In the genomic region with DNA sequence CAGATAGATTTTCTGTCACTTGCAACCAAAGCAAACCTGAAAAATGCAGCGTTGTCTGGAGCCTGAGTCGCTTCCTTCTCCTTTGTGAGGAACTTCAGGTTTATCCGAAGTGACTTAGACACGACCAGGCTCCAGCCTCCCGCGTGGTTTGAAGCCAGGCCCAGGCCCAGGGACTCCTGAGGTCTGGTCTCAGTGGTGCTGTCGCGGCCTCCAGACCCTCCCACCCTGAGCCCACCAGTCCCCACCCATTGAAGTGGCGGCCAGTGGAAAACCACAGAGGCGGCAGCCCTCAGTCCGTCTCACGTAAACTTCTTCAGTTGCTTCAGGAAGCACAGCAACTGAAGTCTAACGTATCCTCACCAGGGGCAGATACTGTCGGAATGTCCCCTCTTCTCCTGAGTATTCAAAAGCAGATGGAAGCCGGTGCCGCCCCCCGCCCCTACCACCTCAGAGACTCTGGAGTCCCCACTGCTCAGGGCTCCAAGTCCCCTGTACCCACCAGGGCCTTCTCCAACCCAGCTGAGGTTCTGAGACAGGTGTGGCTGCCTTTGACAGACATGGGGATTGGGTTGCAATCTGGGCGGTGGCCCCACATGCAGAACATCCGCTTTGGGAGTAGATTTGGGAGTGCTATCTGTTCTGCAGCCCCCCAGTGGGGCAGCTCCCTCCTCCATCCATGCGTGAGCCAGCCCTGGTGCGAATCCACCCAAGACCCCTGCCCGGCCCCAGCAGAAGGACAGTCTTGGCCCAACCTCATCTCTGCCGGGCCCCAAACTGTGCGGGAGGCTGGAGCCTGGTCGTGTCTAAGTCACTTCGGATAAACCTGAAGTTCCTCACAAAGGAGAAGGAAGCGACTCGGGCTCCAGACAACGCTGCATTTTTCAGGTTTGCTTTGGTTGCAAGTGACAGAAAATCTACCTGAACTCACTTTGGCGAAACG, we compare ENCODE assay signal across 16 cellular contexts. TPM values are rescaled to one million over a fixed set of nuclear protein-coding genes. Genes with fewer than 3 reads are reported as not detected.
"Had no signal": no experiment of that assay in that cellular context is flagged by ENCODE, and none has a peak within 500 bp of the region (broad histone marks: within the 10 kb centered on the region; RNA-seq: fewer than 3 reads in every experiment).

No MANE protein-coding gene starts in this region.

- ATAC-seq: effector memory CD8-positive, alpha-beta T cell; stimulated activated memory B cell treated with anti-CD40 and anti-IgM and Interleukin-4, amounts not matched to agents 10 μg/mL and 1 μg/mL and 100 μg/mL, for 72 hours had no signal

- DNase-seq: activated CD4-positive, alpha-beta T cell treated with anti-CD3 and anti-CD28 coated beads for 1 hour; activated CD4-positive, alpha-beta T cell treated with anti-CD3 and anti-CD28 coated beads, Interleukin-2, amount 50 U/mL, for 4 hours; activated effector memory CD4-positive, alpha-beta T cell treated with anti-CD3 and anti-CD28 coated beads, Interleukin-2, amount 50 U/mL, for 16 hours; activated T-cell treated with anti-CD3 and anti-CD28 coated beads, Interleukin-2, amount 50 U/mL, for 24 hours; effector memory CD8-positive, alpha-beta T cell; foreskin melanocyte; immature natural killer cell; naive B cell; stimulated activated CD4-positive, alpha-beta T cell treated with anti-CD3 and anti-CD28 coated beads, Interleukin-12 subunit alpha, Interleukin-12 subunit beta, amount 100 ng/mL, for 4 hours; T1000 had no signal

- H3K36me3 ChIP-seq: neural progenitor cell had no signal

- H3K27ac ChIP-seq: epithelial cell of prostate, neural progenitor cell, parathyroid adenoma had no signal

- H3K4me1 ChIP-seq: neural progenitor cell had no signal

- H3K4me3 ChIP-seq: neural progenitor cell had no signal

RNA-seq across cellular contexts. Expression of a gene that starts 26.6 kb away (rescaled TPM):
- total RNA-seq: activated naive CD8-positive, alpha-beta T cell treated with anti-CD3 and anti-CD28 coated beads for 36 hours; mammary epithelial cell had no signal
- polyA plus RNA-seq: immature natural killer cell, mammary epithelial cell had no signal
